In the genomic region with DNA sequence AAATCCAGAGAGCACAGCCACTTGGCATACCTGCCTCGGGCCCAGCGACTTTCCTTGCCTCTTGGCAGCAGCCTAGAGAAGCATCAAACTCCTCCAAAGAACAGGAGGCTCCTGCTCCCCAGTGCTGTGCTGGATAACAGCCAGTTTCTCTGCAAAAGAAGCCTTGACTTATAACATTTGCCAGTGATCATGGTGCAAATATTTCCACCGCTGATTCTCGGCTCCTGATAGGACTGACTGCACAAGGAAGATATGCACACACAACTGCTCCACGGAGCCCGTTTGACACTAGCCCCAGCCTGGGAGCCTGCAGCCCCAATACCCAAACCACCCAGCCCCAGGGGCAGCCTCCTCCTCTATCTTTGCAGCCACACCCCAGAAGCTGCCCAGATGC, we compare ENCODE assay signal across 10 cellular contexts. TPM values are rescaled to one million over a fixed set of nuclear protein-coding genes. Genes with fewer than 3 reads are reported as not detected.
A peak's percentile ranks its signal among the peaks of the same experiment; 100 is the strongest.
DNase-seq lines count a peak whose midpoint lies in the region; ATAC-seq and TF ChIP-seq lines count a peak whose summit lies in the region.
"Had no signal": no experiment of that assay in that cellular context is flagged by ENCODE, and none has a peak within 500 bp of the region (broad histone marks: within the 10 kb centered on the region; RNA-seq: fewer than 3 reads in every experiment).

No MANE protein-coding gene starts in this region.

- H3K9me3 Mint-ChIP-seq in HFFc6 = no peaks in the 10 kb centered on the region

- H3K36me3 Mint-ChIP-seq in HFFc6 (ENCODE audit: low read depth) = no peaks in the 10 kb centered on the region

- WGBS in mammary epithelial cell (ENCODE audit: low coverage, missing lambda C conversion rate) = 8% methylated on average over 6 of the region's 6 CpGs

- dilution Hi-C loops in mammary epithelial cell (cut with HindIII; ENCODE audit: low sequenced_read_pairs) = no loop called here

- H3K36me3 ChIP-seq in mammary epithelial cell (ENCODE audit: insufficient read depth, low read length) = no peaks in the 10 kb centered on the region

- H3K4me1 Mint-ChIP-seq in HFFc6 (ENCODE audit: low read depth) = peaks cover 13% of the 10 kb centered on the region

- peaks cover 14% of the 10 kb centered on the region for H3K4me1 ChIP-seq in mammary epithelial cell (ENCODE audit: insufficient read depth, low read length)

- peak overlapping the region; percentile 21 for H2AFZ ChIP-seq in mammary epithelial cell (ENCODE audit: low read depth, low read length)

- H3K9me3 ChIP-seq in mammary epithelial cell (replicated peaks; ENCODE audit: insufficient read depth, low read length) = no peaks in the 10 kb centered on the region

- H3K27ac Mint-ChIP-seq in HFFc6 = no peak overlapping the region

- CTCF ChIA-PET in mammary epithelial cell (lab: Charles Lee; ENCODE audit: low non-redundant PET) = no interaction called here

- H3K27me3 ChIP-seq in mammary epithelial cell (ENCODE audit: insufficient read depth, low read length) = no peaks in the 10 kb centered on the region

- H3K9ac ChIP-seq in mammary epithelial cell (ENCODE audit: insufficient read depth, low read length) = no peak overlapping the region
- H3K9ac ChIP-seq: KMS-11 had no signal

- H3K27ac ChIP-seq in mammary epithelial cell (ENCODE audit: insufficient read depth, low read depth, low read length) (no peak overlapping the region), substantia nigra (ENCODE audit: low read depth, low read length, poor library complexity, severe bottlenecking) (peak overlapping the region; percentile 80)
- H3K27ac ChIP-seq: KMS-11 had no signal

- DNase-seq in HFFc6 = peak; percentile 77
- DNase-seq in mammary epithelial cell = peak; percentile 16
- DNase-seq in left colon = peak in 1 of 2 donors; percentile 77
- peak in 6 of 49 donors; percentile 40 to 66 (median 60) for DNase-seq in substantia nigra (lab: John Stamatoyannopoulos, UW)
- no peak for DNase-seq in AML-193 (lab: John Stamatoyannopoulos, UW)
- DNase-seq in NK-92 treated with Interleukin-12 subunit alpha and Interleukin-12 subunit beta, amount 100 ng/mL, for 24 hours (lab: John Stamatoyannopoulos, UW) = no peak
- DNase-seq in RKO (ENCODE audit: low spot score) = no peak
- DNase-seq: stimulated activated CD4-positive, alpha-beta T cell treated with anti-CD3 and anti-CD28 coated beads, Interleukin-4, amount 100 ng/mL, for 4 hours had no signal

- BruUV-seq in mammary epithelial cell (replicated peaks; lab: Mats Ljungman, UMichigan) = no TSS peak

- TF ChIP-seq CTCF in HFFc6 (IDR thresholded peaks at IDR 0.05) (no peak), mammary epithelial cell (conservative IDR thresholded peaks at IDR 0.05 in 1 of 2, IDR thresholded peaks at IDR 0.05 in 1 of 2; ENCODE audit: extremely low read depth in 1 of 2, insufficient read depth in 1 of 2, low read depth in 1 of 2, low read length in 2 of 2) (no peak)

- peak; percentile 10 for ATAC-seq in left colon
- ATAC-seq in HG03039 (IDR thresholded peaks at IDR 0.05; ENCODE audit: unreplicated experiment) = no peak

- peaks cover 6% of the 10 kb centered on the region for H3K27me3 Mint-ChIP-seq in HFFc6 (ENCODE audit: insufficient read depth)

- H3K4me3 ChIP-seq in mammary epithelial cell (replicated peaks in 1 of 3; ENCODE audit: insufficient read depth in 1 of 3, low read depth in 2 of 3, low read length in 3 of 3) = no peak overlapping the region

- H4K20me1 ChIP-seq in mammary epithelial cell (ENCODE audit: insufficient read depth, low read length) = no peaks in the 10 kb centered on the region

- H3K79me2 ChIP-seq in mammary epithelial cell (ENCODE audit: insufficient read depth, low read length) = no peaks in the 10 kb centered on the region

- in situ Hi-C loops in mammary epithelial cell (cut with MboI; ENCODE audit: low sequenced_read_pairs in 2 of 2) = no loop called here

- no peak overlapping the region for H3K4me3 Mint-ChIP-seq in HFFc6

- intact Hi-C loops in mammary epithelial cell (cut with micrococcal nuclease) = no loop called here
- intact Hi-C loops in left colon (cut with DNase I, micrococcal nuclease) = no loop called here

- no peak overlapping the region for H3K4me2 ChIP-seq in mammary epithelial cell (ENCODE audit: insufficient read depth, low read depth, low read length)
- H3K4me2 ChIP-seq: KMS-11 had no signal

RNA-seq across cellular contexts. Expression of a gene that starts 17.5 kb away (rescaled TPM):
- 1 to 10 TPM in 5 of 6 experiments, under 1 TPM in 1; 0.80 to 1.4 (median 1.2) TPM for total RNA-seq in HFFc6 (2021; fragmentation: NEBNext Ultra II Directional; extraction: Animal tissue kit (Norgen Biotek cat#: 25700))
- 1 to 10 TPM; 1.2 to 3.5 TPM for total RNA-seq in mammary epithelial cell
- polyA plus RNA-seq in mammary epithelial cell = 2.2 TPM
- 3.2 TPM for polyA minus RNA-seq in mammary epithelial cell
- 10 to 100 TPM; 37.8 to 43.6 TPM for total RNA-seq in left colon

RNA-seq across cellular contexts. Expression of a gene that starts 41.5 kb away (rescaled TPM):
- total RNA-seq in HFFc6 (2021; fragmentation: NEBNext Ultra II Directional; extraction: Animal tissue kit (Norgen Biotek cat#: 25700)) = not detected
- not detected for total RNA-seq in mammary epithelial cell
- not detected for polyA plus RNA-seq in mammary epithelial cell
- not detected for polyA minus RNA-seq in mammary epithelial cell
- total RNA-seq in left colon = not detected

RNA-seq across cellular contexts. Expression of a gene that starts 47.9 kb away (rescaled TPM):
- total RNA-seq in HFFc6 (2021; fragmentation: NEBNext Ultra II Directional; extraction: Animal tissue kit (Norgen Biotek cat#: 25700)) = 100 to 1,000 TPM; 119 to 137 (median 129) TPM
- 100 to 1,000 TPM in 1 of 2 donors, 10 to 100 TPM in 1; 74.6 to 104 TPM for total RNA-seq in mammary epithelial cell
- 66.1 TPM for polyA plus RNA-seq in mammary epithelial cell
- 30.9 TPM for polyA minus RNA-seq in mammary epithelial cell
- 10 to 100 TPM; 44.5 to 53.4 TPM for total RNA-seq in left colon

Comparison
In these comparisons a context has a peak if more than half of its experiments do, and no peak if none do; other contexts are left out.
1. DNase-seq: peak in HFFc6 (single experiment) and mammary epithelial cell (single experiment); none in AML-193 (0 of 2), NK-92 treated with Interleukin-12 subunit alpha and Interleukin-12 subunit beta, amount 100 ng/mL, for 24 hours (single experiment) and RKO (single experiment).
2. RNA of a gene that starts 17.5 kb away (total RNA-seq): 37.8 to 43.6 TPM in left colon; 1.2 to 3.5 TPM in mammary epithelial cell and 0.80 to 1.4 TPM in HFFc6; every median in the first group is over 4 times any median in the second.